ENCODE assay signal across 8 cellular contexts in genomic region chr16:637081-638018, GRCh38. TPM values are rescaled to one million over a fixed set of nuclear protein-coding genes. Genes with fewer than 3 reads are reported as not detected.
DNase-seq lines count a peak whose midpoint lies in the region; ATAC-seq and TF ChIP-seq lines count a peak whose summit lies in the region.

No MANE protein-coding gene starts in this region.

- H3K27me3 Mint-ChIP-seq in chondrocyte (ENCODE audit: low read depth): no peaks in the 10 kb centered on the region

- no peak for ATAC-seq in HG03159 (IDR thresholded peaks at IDR 0.05; ENCODE audit: unreplicated experiment)

- peak overlapping the region; percentile 84 for H3K4me3 Mint-ChIP-seq in chondrocyte (ENCODE audit: unreplicated experiment)

- TF ChIP-seq CTCF in chondrocyte (IDR thresholded peaks at IDR 0.05): no peak

- no peaks in the 10 kb centered on the region for H3K36me3 Mint-ChIP-seq in chondrocyte (ENCODE audit: low read depth)

- no peaks in the 10 kb centered on the region for H3K9me3 Mint-ChIP-seq in chondrocyte (ENCODE audit: low read depth)

- DNase-seq in D341Med (ENCODE audit: low spot score) (peak; percentile 97), HuH-7.5 (ENCODE audit: low spot score) (peak; percentile 98), chondrocyte (ENCODE audit: low spot score) (no peak), left kidney (ENCODE audit: low read depth, low spot score) (peak; percentile 64), DMS114 treated with DMSO at 0.1 percent for 48 hours (lab: John Stamatoyannopoulos, UW; ENCODE audit: unreplicated experiment) (no peak)
- DNase-seq in activated CD4-positive, alpha-beta T cell treated with anti-CD3 and anti-CD28 coated beads for 1 hour: peak; percentile 79
- DNase-seq in stimulated activated CD4-positive, alpha-beta T cell treated with anti-CD3 and anti-CD28 coated beads, Interleukin-1b, Interleukin-23, amount 100 ng/mL, for 4 hours (ENCODE audit: low read depth in 2 of 2): peak; percentile 82 to 93

- peak overlapping the region; percentile 98 for H3K27ac Mint-ChIP-seq in chondrocyte (ENCODE audit: unreplicated experiment)

- peaks cover 8% of the 10 kb centered on the region for H3K4me1 Mint-ChIP-seq in chondrocyte (ENCODE audit: low read depth)

RNA-seq across cellular contexts. Expression of gene METTL26, which starts 1.2 kb away (rescaled TPM):
- 58.9 to 68.5 TPM (median 68.1 TPM) in 3 replicates for total RNA-seq in chondrocyte

RNA-seq across cellular contexts. Expression of gene MCRIP2, which starts 4.3 kb away (rescaled TPM):
- 10.4 to 16.9 TPM (median 15.3 TPM) in 3 replicates for total RNA-seq in chondrocyte

RNA-seq across cellular contexts. Expression of gene WFIKKN1, which starts 6.6 kb away (rescaled TPM):
- 0.36 to 0.56 TPM (median 0.47 TPM) in 3 replicates for total RNA-seq in chondrocyte

RNA-seq across cellular contexts. Expression of gene WDR90, which starts 11.8 kb away (rescaled TPM):
- 17.0 to 36.6 TPM (median 19.2 TPM) in 3 replicates for total RNA-seq in chondrocyte

RNA-seq across cellular contexts. Expression of gene RHOT2, which starts 30.6 kb away (rescaled TPM):
- 101 to 109 TPM (median 106 TPM) in 3 replicates for total RNA-seq in chondrocyte

Comparison
In these comparisons a context has a peak if more than half of its experiments do, and no peak if none do; other contexts are left out.
1. DNase-seq: peak in D341Med (single experiment), HuH-7.5 (single experiment), activated CD4-positive, alpha-beta T cell treated with anti-CD3 and anti-CD28 coated beads for 1 hour (single experiment), left kidney (single experiment) and stimulated activated CD4-positive, alpha-beta T cell treated with anti-CD3 and anti-CD28 coated beads, Interleukin-1b, Interleukin-23, amount 100 ng/mL, for 4 hours (2 of 2); none in chondrocyte (single experiment) and DMS114 treated with DMSO at 0.1 percent for 48 hours (single experiment).